Comparison of ENCODE assay signal across 1 cellular context in the genomic region with DNA sequence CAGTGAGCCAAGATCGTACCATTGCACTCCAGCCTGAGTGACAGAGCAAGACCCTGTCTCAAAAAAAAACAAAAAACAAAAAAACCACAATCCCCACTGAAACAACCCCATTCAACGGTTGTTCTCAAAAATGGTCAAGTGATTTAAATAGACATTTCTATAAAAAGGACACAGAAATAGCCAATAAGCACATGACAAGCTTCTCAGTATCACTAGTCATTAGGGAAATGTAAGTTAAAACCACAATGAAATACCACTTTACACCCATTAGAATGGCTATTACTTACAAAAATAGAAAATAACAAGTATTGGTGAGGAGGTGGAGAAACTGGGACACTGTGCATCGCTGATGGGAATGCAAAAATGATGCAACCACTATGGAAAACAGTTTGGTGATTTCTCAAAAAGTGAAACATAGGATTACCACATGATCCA.
TF ChIP-seq lines count a peak whose summit lies in the region.

No MANE protein-coding gene starts in this region.

TF ChIP-seq in GM12878, 131 proteins besides CTCF, POLR2A, EP300 and RAD21 (continued from another document and continues in another):
- TF ChIP-seq ZBTB40 (IDR thresholded peaks at IDR 0.05; ENCODE audit: borderline replicate concordance) (no peak), BRCA1 (IDR thresholded peaks at IDR 0.05; ENCODE audit: low read depth, low read length) (no peak), HSF1 (IDR thresholded peaks at IDR 0.05; ENCODE audit: low read depth, low read length) (no peak), POLR2AphosphoS5 (IDR thresholded peaks at IDR 0.05; ENCODE audit: low read length) (no peak), SUPT20H (IDR thresholded peaks at IDR 0.05; ENCODE audit: borderline replicate concordance, control insufficient read depth, low read depth, low read length) (no peak), BHLHE40 (IDR thresholded peaks at IDR 0.05; ENCODE audit: borderline replicate concordance in 1 of 2, low read depth in 2 of 2, low read length in 1 of 2) (peak; percentile 58 to 65; a peak in 3 of 4 replicates), PRDM15 (CRISPR knock-in tag; IDR thresholded peaks at IDR 0.05) (no peak), HDAC2 (IDR thresholded peaks at IDR 0.05) (no peak), NFYA (IDR thresholded peaks at IDR 0.05; ENCODE audit: borderline replicate concordance, low read depth, low read length) (no peak), SMC3 (IDR thresholded peaks at IDR 0.05; ENCODE audit: borderline replicate concordance, low read length) (no peak), PAX5 (IDR thresholded peaks at IDR 0.05; ENCODE audit: borderline replicate concordance, low read depth, low read length) (no peak), ZBED1 (IDR thresholded peaks at IDR 0.05; ENCODE audit: borderline replicate concordance) (peak; percentile 38; the same call in 1 of the 2 replicates), SREBF1 (IDR thresholded peaks at IDR 0.05; ENCODE audit: low read length) (no peak), RFX5 (IDR thresholded peaks at IDR 0.05; ENCODE audit: low read depth, low read length) (peak; percentile 55; the same call in 1 of the 2 replicates), MXI1 (IDR thresholded peaks at IDR 0.05; ENCODE audit: low read depth, low read length) (0 out of 2 replicates have a peak, but pooled peaks have one; percentile 18), RBBP5 (conservative IDR thresholded peaks at IDR 0.05) (no peak), MYB (IDR thresholded peaks at IDR 0.05; ENCODE audit: borderline replicate concordance, low read depth, low read length) (no peak), POLR2AphosphoS2 (IDR thresholded peaks at IDR 0.05; ENCODE audit: low read depth, low read length) (no peak), HDAC6 (IDR thresholded peaks at IDR 0.05; ENCODE audit: unreplicated experiment) (no peak), ATF2 (IDR thresholded peaks at IDR 0.05; ENCODE audit: low read length) (peak; percentile 84), DPF2 (IDR thresholded peaks at IDR 0.05) (no peak), HDGF (IDR thresholded peaks at IDR 0.05) (0 out of 2 replicates have a peak, but pooled peaks have one; percentile 27), RAD51 (IDR thresholded peaks at IDR 0.05) (peak; percentile 44; the same call in 1 of the 2 replicates), NRF1 (conservative IDR thresholded peaks at IDR 0.05; ENCODE audit: low read depth, low read length) (no peak), CUX1 (IDR thresholded peaks at IDR 0.05; ENCODE audit: insufficient replicate concordance, low read depth, low read length) (no peak)
- TF ChIP-seq, protein P1, sequence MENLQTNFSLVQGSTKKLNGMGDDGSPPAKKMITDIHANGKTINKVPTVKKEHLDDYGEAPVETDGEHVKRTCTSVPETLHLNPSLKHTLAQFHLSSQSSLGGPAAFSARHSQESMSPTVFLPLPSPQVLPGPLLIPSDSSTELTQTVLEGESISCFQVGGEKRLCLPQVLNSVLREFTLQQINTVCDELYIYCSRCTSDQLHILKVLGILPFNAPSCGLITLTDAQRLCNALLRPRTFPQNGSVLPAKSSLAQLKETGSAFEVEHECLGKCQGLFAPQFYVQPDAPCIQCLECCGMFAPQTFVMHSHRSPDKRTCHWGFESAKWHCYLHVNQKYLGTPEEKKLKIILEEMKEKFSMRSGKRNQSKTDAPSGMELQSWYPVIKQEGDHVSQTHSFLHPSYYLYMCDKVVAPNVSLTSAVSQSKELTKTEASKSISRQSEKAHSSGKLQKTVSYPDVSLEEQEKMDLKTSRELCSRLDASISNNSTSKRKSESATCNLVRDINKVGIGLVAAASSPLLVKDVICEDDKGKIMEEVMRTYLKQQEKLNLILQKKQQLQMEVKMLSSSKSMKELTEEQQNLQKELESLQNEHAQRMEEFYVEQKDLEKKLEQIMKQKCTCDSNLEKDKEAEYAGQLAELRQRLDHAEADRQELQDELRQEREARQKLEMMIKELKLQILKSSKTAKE (IDR thresholded peaks at IDR 0.05; ENCODE audit: low read depth, poor library complexity, severe bottlenecking), result peak; percentile 85
- TF ChIP-seq, protein P2, sequence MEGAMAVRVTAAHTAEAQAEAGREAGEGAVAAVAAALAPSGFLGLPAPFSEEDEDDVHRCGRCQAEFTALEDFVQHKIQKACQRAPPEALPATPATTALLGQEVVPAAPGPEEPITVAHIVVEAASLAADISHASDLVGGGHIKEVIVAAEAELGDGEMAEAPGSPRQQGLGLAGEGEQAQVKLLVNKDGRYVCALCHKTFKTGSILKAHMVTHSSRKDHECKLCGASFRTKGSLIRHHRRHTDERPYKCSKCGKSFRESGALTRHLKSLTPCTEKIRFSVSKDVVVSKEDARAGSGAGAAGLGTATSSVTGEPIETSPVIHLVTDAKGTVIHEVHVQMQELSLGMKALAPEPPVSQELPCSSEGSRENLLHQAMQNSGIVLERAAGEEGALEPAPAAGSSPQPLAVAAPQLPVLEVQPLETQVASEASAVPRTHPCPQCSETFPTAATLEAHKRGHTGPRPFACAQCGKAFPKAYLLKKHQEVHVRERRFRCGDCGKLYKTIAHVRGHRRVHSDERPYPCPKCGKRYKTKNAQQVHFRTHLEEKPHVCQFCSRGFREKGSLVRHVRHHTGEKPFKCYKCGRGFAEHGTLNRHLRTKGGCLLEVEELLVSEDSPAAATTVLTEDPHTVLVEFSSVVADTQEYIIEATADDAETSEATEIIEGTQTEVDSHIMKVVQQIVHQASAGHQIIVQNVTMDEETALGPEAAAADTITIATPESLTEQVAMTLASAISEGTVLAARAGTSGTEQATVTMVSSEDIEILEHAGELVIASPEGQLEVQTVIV (IDR thresholded peaks at IDR 0.05; ENCODE audit: borderline replicate concordance, partially characterized antibody), result no peak
